In genomic region chr11:109939176-109939810, GRCh38 we compare ENCODE assay signal across 8 cellular contexts.
A peak's percentile ranks its signal among the peaks of the same experiment; 100 is the strongest.
DNase-seq lines count a peak whose midpoint lies in the region; TF ChIP-seq lines count a peak whose summit lies in the region.

No MANE protein-coding gene starts in this region.

- H3K9ac ChIP-seq in neural cell (ENCODE audit: low read length): peak overlapping the region; percentile 10

- intact Hi-C loops in esophagus muscularis mucosa (cut with DNase I): loop anchor here (5.0 kb wide), 1 partner anchor 1242 kb away; no protein-coding TSS in a partner anchor

- H3K4me3 ChIP-seq in MG63 (no peak overlapping the region), esophagus muscularis mucosa (no peak overlapping the region), neural cell (ENCODE audit: low read length) (no peak overlapping the region)

- H3K9me3 ChIP-seq in MG63 (no peaks in the 10 kb centered on the region), esophagus muscularis mucosa (no peaks in the 10 kb centered on the region), neural cell (ENCODE audit: low read length) (no peaks in the 10 kb centered on the region)

- H2AFZ ChIP-seq in neural cell (ENCODE audit: low read depth, low read length): no peak overlapping the region

- H3K79me2 ChIP-seq in neural cell (replicated peaks; ENCODE audit: insufficient read depth, low read length): no peaks in the 10 kb centered on the region

- H3K27ac ChIP-seq in esophagus muscularis mucosa (replicated peaks in 1 of 4) (no peak overlapping the region), neural cell (ENCODE audit: low read length) (no peak overlapping the region)

- TF ChIP-seq EP300 in esophagus muscularis mucosa (IDR thresholded peaks at IDR 0.05): no peak
- no peak for TF ChIP-seq EP300 in neural cell (conservative IDR thresholded peaks at IDR 0.05; ENCODE audit: poor library complexity, severe bottlenecking)

- TF ChIP-seq POLR2A in esophagus muscularis mucosa (IDR thresholded peaks at IDR 0.05; ENCODE audit: low read depth): no peak

- TF ChIP-seq RAD21 in neural cell (conservative IDR thresholded peaks at IDR 0.05): peak; percentile 98

- H3K27me3 ChIP-seq in MG63 (no peaks in the 10 kb centered on the region), esophagus muscularis mucosa (no peaks in the 10 kb centered on the region), neural cell (ENCODE audit: insufficient read depth, low read depth, low read length) (no peaks in the 10 kb centered on the region)

- no peaks in the 10 kb centered on the region for H3K9me2 ChIP-seq in neural cell (ENCODE audit: insufficient read depth, low read length)

- WGBS in esophagus muscularis mucosa: 5% methylated on average over 1 of the region's 1 CpG

- no peak overlapping the region for H3K4me2 ChIP-seq in neural cell (ENCODE audit: low read length)

- peaks cover 0 to 4% (median 0%) of the 10 kb centered on the region in 4 donors for H3K4me1 ChIP-seq in esophagus muscularis mucosa

- DNase-seq in NCI-H1436 (lab: John Stamatoyannopoulos, UW): peak; percentile 76
- no peak for DNase-seq in NCI-H1436 treated with DMSO at 0.1 percent for 48 hours (lab: John Stamatoyannopoulos, UW)
- DNase-seq in MG63: peak; percentile 20
- DNase-seq in RPMI8226: peak; percentile 63
- DNase-seq in esophagus muscularis mucosa (ENCODE audit: extremely low spot score): no peak
- no peak for DNase-seq in activated effector memory CD4-positive, alpha-beta T cell treated with Interleukin-2 at 50 U/mL for 16 hours
- DNase-seq in activated naive CD4-positive, alpha-beta T cell (lab: John Stamatoyannopoulos, UW): no peak

- H4K20me1 ChIP-seq in neural cell (ENCODE audit: insufficient read depth): no peaks in the 10 kb centered on the region

- H3K36me3 ChIP-seq in MG63 (no peaks in the 10 kb centered on the region), esophagus muscularis mucosa (no peaks in the 10 kb centered on the region), neural cell (ENCODE audit: insufficient read depth, low read length) (no peaks in the 10 kb centered on the region)

- TF ChIP-seq CTCF in esophagus muscularis mucosa (IDR thresholded peaks at IDR 0.05) (peak; percentile 39 to 63 (median 55)), neural cell (IDR thresholded peaks at IDR 0.05; ENCODE audit: poor library complexity, severe bottlenecking) (peak; percentile 91)

- H3F3A ChIP-seq in neural cell (ENCODE audit: insufficient read depth, low read length, poor library complexity, severe bottlenecking): no peaks in the 10 kb centered on the region

TF ChIP-seq in neural cell, 6 proteins besides CTCF, POLR2A, EP300 and RAD21:
- TF ChIP-seq REST (IDR thresholded peaks at IDR 0.05; ENCODE audit: borderline replicate concordance) (peak; percentile 41), POLR2AphosphoS5 (IDR thresholded peaks at IDR 0.05) (no peak), SMC3 (conservative IDR thresholded peaks at IDR 0.05; ENCODE audit: poor library complexity) (peak; percentile 96), EZH2 (IDR thresholded peaks at IDR 0.05; ENCODE audit: borderline replicate concordance, insufficient read depth, low read length, poor library complexity, severe bottlenecking) (no peak), MXI1 (conservative IDR thresholded peaks at IDR 0.05; ENCODE audit: poor library complexity, severe bottlenecking) (no peak), TAF1 (IDR thresholded peaks at IDR 0.05; ENCODE audit: low read depth) (no peak)

Comparison
In these comparisons a context has a peak if more than half of its experiments do, and no peak if none do; other contexts are left out.
1. DNase-seq: peak in NCI-H1436 (single experiment), MG63 (single experiment) and RPMI8226 (single experiment); none in NCI-H1436 treated with DMSO at 0.1 percent for 48 hours (single experiment), esophagus muscularis mucosa (single experiment), activated effector memory CD4-positive, alpha-beta T cell treated with Interleukin-2 at 50 U/mL for 16 hours (single experiment) and activated naive CD4-positive, alpha-beta T cell (0 of 4).